In genomic region chrX:23790147-23790497, GRCh38 we compare ENCODE assay signal across 19 cellular contexts. TPM values are rescaled to one million over a fixed set of nuclear protein-coding genes. Genes with fewer than 3 reads are reported as not detected.
DNase-seq lines count a peak whose midpoint lies in the region; ATAC-seq, FAIRE-seq and TF ChIP-seq lines count a peak whose summit lies in the region.
"Had no signal": no experiment of that assay in that cellular context is flagged by ENCODE, and none has a peak within 500 bp of the region (broad histone marks: within the 10 kb centered on the region; RNA-seq: fewer than 3 reads in every experiment).

No MANE protein-coding gene starts in this region.

- no peak for TF ChIP-seq EP300 in A549 (IDR thresholded peaks at IDR 0.05)

- H3K27me3 ChIP-seq in parathyroid adenoma (ENCODE audit: control insufficient read depth, insufficient read depth, low read length) = no peaks in the 10 kb centered on the region

- no peak for TF ChIP-seq POLR2A in A549 (IDR thresholded peaks at IDR 0.05; ENCODE audit: low read length)

- TF ChIP-seq RAD21 in A549 (conservative IDR thresholded peaks at IDR 0.05 in 1 of 2, IDR thresholded peaks at IDR 0.05 in 1 of 2) = no peak

- H3K27ac ChIP-seq in A549 = peak overlapping the region; percentile 80 to 84; a peak in 5 of 6 replicates
- peak overlapping the region; percentile 27 for H3K27ac ChIP-seq in HEK293 (ENCODE audit: extremely low read depth, low read depth, low read length)
- peak overlapping the region; percentile 13 to 53 for H3K27ac ChIP-seq in kidney (ENCODE audit: low read depth in 2 of 2, low read length in 2 of 2)
- no peak overlapping the region for H3K27ac ChIP-seq in parathyroid adenoma
- H3K27ac ChIP-seq: C4-2B had no signal

- peak overlapping the region; percentile 7 for H2AFZ ChIP-seq in parathyroid adenoma

- no peak for ATAC-seq in A549

- CTCF ChIA-PET in A549 (lab: Yijun Ruan, JAX) (interaction anchor here (0.6 to 4.7 kb wide), 2 partner anchors 112 to 118 kb away, joined by 4 to 42 read pairs; no protein-coding TSS in a partner anchor), HEK293 (lab: Yijun Ruan, JAX) (no interaction called here)

- no peak for TF ChIP-seq CTCF in A549 (IDR thresholded peaks at IDR 0.05)
- TF ChIP-seq CTCF in HEK293 (tag by site-specific recombination; IDR thresholded peaks at IDR 0.05) = no peak
- no peak for TF ChIP-seq CTCF in kidney (IDR thresholded peaks at IDR 0.05; ENCODE audit: borderline replicate concordance, extremely low read depth, insufficient read depth)
- no peak for TF ChIP-seq CTCF in parathyroid adenoma (IDR thresholded peaks at IDR 0.05)

- no peak for FAIRE-seq in A549 (lab: Jason Lieb, UNC)
- no peak for FAIRE-seq in kidney (lab: Jason Lieb, UNC)
- FAIRE-seq: A204.1 had no signal

- POLR2A ChIA-PET in A549 (lab: Yijun Ruan, JAX) = no interaction called here
- POLR2A ChIA-PET in HEK293 (lab: Yijun Ruan, JAX) = interaction anchor here (0.6 kb wide), 1 partner anchor 105 kb away, joined by 3 read pairs; no protein-coding TSS in a partner anchor

- DNase-seq in A549 (ENCODE audit: low read depth in 1 of 2, low spot score in 1 of 2) (no peak), kidney (no peak), mesenteric fat pad (ENCODE audit: low spot score) (no peak), C1 segment of cervical spinal cord (lab: John Stamatoyannopoulos, UW) (no peak), DMS 273 (lab: John Stamatoyannopoulos, UW; ENCODE audit: unreplicated experiment) (no peak), AG08395 (ENCODE audit: low spot score) (no peak)
- DNase-seq: DMS153, GOT3, HFFc6, MM.1S, NCI-H1092 treated with DMSO at 0.1 percent for 48 hours, NCI-H1694, NCI-H2107, NCI-H2227 treated with DMSO at 0.1 percent for 48 hours, NCI-H524 treated with DMSO at 0.1 percent for 48 hours had no signal

- H3K36me3 ChIP-seq in HEK293 (ENCODE audit: control insufficient read depth in 2 of 2, insufficient read depth in 1 of 2, low read length in 2 of 2) (peaks cover 0 to 9% of the 10 kb centered on the region in 2 experiments; a peak in 1 of 3 replicates), kidney (ENCODE audit: control insufficient read depth in 1 of 2, insufficient read depth in 2 of 2, low read length in 2 of 2) (peaks cover 0 to 9% of the 10 kb centered on the region in 2 donors), parathyroid adenoma (ENCODE audit: control insufficient read depth, insufficient read depth, low read length) (no peaks in the 10 kb centered on the region)

- no peak overlapping the region for H3K9ac ChIP-seq in kidney (ENCODE audit: low read length in 2 of 2)
- no peak overlapping the region for H3K9ac ChIP-seq in parathyroid adenoma

- no peaks in the 10 kb centered on the region for H3K79me2 ChIP-seq in parathyroid adenoma

- WGBS in A549 (ENCODE audit: missing lambda C conversion rate) = 93% methylated on average over 10 of the region's 11 CpGs

- H3K9me3 ChIP-seq in A549 (no peaks in the 10 kb centered on the region), HEK293 (ENCODE audit: control insufficient read depth, insufficient read depth, low read depth, low read length) (no peaks in the 10 kb centered on the region), kidney (ENCODE audit: control insufficient read depth in 1 of 2, low read length in 2 of 2) (no peaks in the 10 kb centered on the region), parathyroid adenoma (ENCODE audit: control insufficient read depth, low read length) (no peaks in the 10 kb centered on the region)

- no peak overlapping the region for H3K4me3 ChIP-seq in A549
- H3K4me3 ChIP-seq in HEK293 (ENCODE audit: low read depth, low read length) = no peak overlapping the region
- no peak overlapping the region for H3K4me3 ChIP-seq in kidney (ENCODE audit: low read length in 2 of 2)
- H3K4me3 ChIP-seq in parathyroid adenoma (ENCODE audit: low read depth, low read length) = no peak overlapping the region

- H3K4me2 ChIP-seq in A549 = no peak overlapping the region
- H3K4me2 ChIP-seq in parathyroid adenoma (ENCODE audit: low read length) = no peak overlapping the region

- intact Hi-C loops in kidney (cut with DNase I) = no loop called here

- H3K4me1 ChIP-seq in A549 (peaks cover 23% of the 10 kb centered on the region; the same call in 2 of the 3 replicates), HEK293 (ENCODE audit: control insufficient read depth, insufficient read depth, low read length) (peaks cover 7% of the 10 kb centered on the region; the same call in 1 of the 2 replicates), kidney (ENCODE audit: control insufficient read depth in 1 of 2, insufficient read depth in 1 of 2, low read depth in 1 of 2, low read length in 2 of 2) (peaks cover 0 to 5% of the 10 kb centered on the region in 2 donors), parathyroid adenoma (no peaks in the 10 kb centered on the region)

TF ChIP-seq in A549, 52 proteins besides CTCF, POLR2A, EP300 and RAD21 (continues in another document):
- TF ChIP-seq REST (IDR thresholded peaks at IDR 0.05) (no peak), SMC3 (IDR thresholded peaks at IDR 0.05) (no peak), RCOR1 (IDR thresholded peaks at IDR 0.05; ENCODE audit: low read depth, low read length) (no peak), MAFK (IDR thresholded peaks at IDR 0.05; ENCODE audit: partially characterized antibody) (no peak)

TF ChIP-seq in HEK293, 187 proteins besides CTCF, POLR2A, EP300 and RAD21:
- TF ChIP-seq ZNF664 (tag by site-specific recombination; IDR thresholded peaks at IDR 0.05) = peak; percentile 89
- TF ChIP-seq ZNF280D (tag by site-specific recombination; IDR thresholded peaks at IDR 0.05) = no peak

RNA-seq across cellular contexts. Expression of gene SAT1, which starts 7.1 kb away (rescaled TPM):
- polyA plus RNA-seq in A549 (2011; rRNA removed) (2,314 and 3,185 TPM in 2 replicates), A549 (2017; fragmentation: RNase III; extraction: RNeasy Plus Mini Kit Qiagen cat#74134 plus additional on column Dnase treatment) (458 to 607 TPM (median 585 TPM) in 3 replicates), kidney (ENCODE audit: insufficient read depth, low read depth, low replicate concordance) (574 TPM)
- 394 and 479 TPM in 2 replicates for polyA plus RNA-seq in A549 (2012; cell fraction: cytosol; rRNA removed)
- 830 and 1,625 TPM in 2 replicates for polyA plus RNA-seq in A549 (2012; cell fraction: nucleus; rRNA removed)
- 644 and 676 TPM in 2 replicates for polyA minus RNA-seq in A549 (2011; rRNA and poly(A)+ RNA removed)
- total RNA-seq in kidney (417 TPM), mesenteric fat pad (859 TPM)

RNA-seq across cellular contexts. Expression of gene ACOT9, which starts 47.0 kb away (rescaled TPM):
- polyA plus RNA-seq in A549 (2011; rRNA removed) (83.0 and 110 TPM in 2 replicates), A549 (2017; fragmentation: RNase III; extraction: RNeasy Plus Mini Kit Qiagen cat#74134 plus additional on column Dnase treatment) (87.0 to 91.2 TPM (median 87.3 TPM) in 3 replicates), kidney (ENCODE audit: insufficient read depth, low read depth, low replicate concordance) (24.9 TPM)
- 43.1 and 45.1 TPM in 2 replicates for polyA plus RNA-seq in A549 (2012; cell fraction: cytosol; rRNA removed)
- polyA plus RNA-seq in A549 (2012; cell fraction: nucleus; rRNA removed) = 43.6 and 65.1 TPM in 2 replicates
- 31.7 and 35.7 TPM in 2 replicates for polyA minus RNA-seq in A549 (2011; rRNA and poly(A)+ RNA removed)
- total RNA-seq in kidney (42.7 TPM), mesenteric fat pad (52.0 TPM)
